ENCODE assay signal across 12 cellular contexts in the genomic region with DNA sequence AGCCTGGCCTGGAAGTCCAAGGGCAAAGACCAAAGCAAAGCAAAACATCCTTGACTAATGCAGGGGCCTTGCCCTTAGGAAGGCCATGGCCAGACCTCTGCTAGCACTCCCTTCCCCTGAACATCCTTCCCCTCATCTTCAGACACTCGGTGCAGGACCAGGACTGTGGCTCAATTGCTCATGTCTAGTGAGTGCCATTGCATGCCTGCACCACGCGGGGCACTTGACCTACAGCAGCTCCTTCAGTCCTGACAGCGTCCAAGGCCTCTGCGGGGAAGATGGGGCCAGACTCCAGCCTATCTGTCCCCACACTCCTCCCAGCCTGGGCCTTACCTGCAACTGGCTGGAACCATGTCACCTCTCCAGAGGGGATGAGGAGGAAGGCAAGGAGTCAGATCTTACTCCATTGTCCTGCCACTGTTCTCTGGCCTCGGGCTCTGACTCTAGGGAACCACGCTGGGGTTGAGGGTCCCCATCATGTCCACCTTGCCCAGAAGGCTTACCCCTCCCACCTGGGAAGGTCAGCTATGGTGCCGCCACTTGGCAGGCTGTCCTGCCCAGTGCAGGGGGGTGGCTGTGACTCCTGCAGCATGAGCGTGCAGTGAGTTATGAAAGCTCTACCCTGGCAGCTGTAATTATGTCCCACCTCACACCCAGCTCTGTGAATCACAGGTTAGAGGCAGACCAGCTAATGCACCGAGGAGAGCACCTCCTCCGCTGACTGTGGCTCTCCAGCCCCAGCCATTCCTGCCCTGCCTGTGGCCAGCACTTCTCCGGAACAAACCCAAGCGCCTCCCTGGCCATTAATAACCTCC. TPM values are rescaled to one million over a fixed set of nuclear protein-coding genes. Genes with fewer than 3 reads are reported as not detected.
DNase-seq lines count a peak whose midpoint lies in the region; ATAC-seq and TF ChIP-seq lines count a peak whose summit lies in the region.
"Had no signal": no experiment of that assay in that cellular context is flagged by ENCODE, and none has a peak within 500 bp of the region (broad histone marks: within the 10 kb centered on the region; RNA-seq: fewer than 3 reads in every experiment).

No MANE protein-coding gene starts in this region.

- H3K36me3 Mint-ChIP-seq in chondrocyte (ENCODE audit: low read depth) (no peaks in the 10 kb centered on the region), nephron progenitor cell (ENCODE audit: low read depth) (no peaks in the 10 kb centered on the region)

- no peaks in the 10 kb centered on the region for H3K4me1 Mint-ChIP-seq in chondrocyte (ENCODE audit: low read depth)
- H3K4me1 Mint-ChIP-seq in nephron progenitor cell, result no peaks in the 10 kb centered on the region

- no peak overlapping the region for H3K4me3 ChIP-seq in Karpas-422 (ENCODE audit: low read length)
- peak overlapping the region in 1 of 2 donors; percentile 5 for H3K4me3 ChIP-seq in neuronal stem cell (ENCODE audit: low read length in 2 of 2)
- H3K4me3 ChIP-seq: ovary had no signal

- H3K9me3 ChIP-seq in Karpas-422 (ENCODE audit: low read length) (no peaks in the 10 kb centered on the region), neuronal stem cell (replicated peaks in 1 of 2; ENCODE audit: control insufficient read depth in 2 of 2, insufficient read depth in 1 of 2, low read depth in 1 of 2, low read length in 2 of 2) (no peaks in the 10 kb centered on the region)
- H3K9me3 ChIP-seq: ovary had no signal

- TF ChIP-seq CTCF in chondrocyte (IDR thresholded peaks at IDR 0.05) (peak; percentile 38), nephron progenitor cell (IDR thresholded peaks at IDR 0.05) (peak; percentile 21)

- H2AFZ ChIP-seq in Karpas-422 (ENCODE audit: low read length) (no peak overlapping the region), neuronal stem cell (ENCODE audit: low read length) (no peak overlapping the region)

- no peaks in the 10 kb centered on the region for H3K79me1 ChIP-seq in neuronal stem cell (ENCODE audit: low read depth, low read length)

- H4K20me1 ChIP-seq in Karpas-422 (ENCODE audit: insufficient read depth, low read depth, low read length), result no peaks in the 10 kb centered on the region

- no peak overlapping the region for H3K4me3 Mint-ChIP-seq in chondrocyte (ENCODE audit: unreplicated experiment)
- H3K4me3 Mint-ChIP-seq in nephron progenitor cell, result no peak overlapping the region
- H3K4me3 Mint-ChIP-seq: effector memory CD8-positive, alpha-beta T cell had no signal

- no peak overlapping the region for H2AK5ac ChIP-seq in neuronal stem cell (ENCODE audit: low read depth, low read length)

- H3K4ac ChIP-seq in neuronal stem cell (ENCODE audit: low read length), result no peak overlapping the region

- H3K27me3 Mint-ChIP-seq in chondrocyte (ENCODE audit: low read depth) (peaks cover 28% of the 10 kb centered on the region), nephron progenitor cell (ENCODE audit: low read depth, poor library complexity) (peaks cover 34% of the 10 kb centered on the region)

- H2BK5ac ChIP-seq in neuronal stem cell (ENCODE audit: low read length), result no peak overlapping the region

- no peaks in the 10 kb centered on the region for H3K4me1 ChIP-seq in Karpas-422 (ENCODE audit: low read length)
- no peaks in the 10 kb centered on the region for H3K4me1 ChIP-seq in neuronal stem cell (ENCODE audit: control insufficient read depth in 2 of 2, insufficient read depth in 1 of 2, low read depth in 1 of 2, low read length in 2 of 2)

- no peak overlapping the region for H3K9ac ChIP-seq in Karpas-422 (ENCODE audit: low read length)
- no peak overlapping the region for H3K9ac ChIP-seq in neuronal stem cell (ENCODE audit: low read depth, low read length, poor library complexity)

- no peak for ATAC-seq in HG02623 (IDR thresholded peaks at IDR 0.05; ENCODE audit: unreplicated experiment)
- ATAC-seq: effector memory CD8-positive, alpha-beta T cell had no signal

- DNase-seq in EH (ENCODE audit: low read depth) (peak; percentile 12), Karpas-422 (peak; percentile 63), chondrocyte (ENCODE audit: low spot score) (no peak), nephron progenitor cell (no peak), NCI-H1105 treated with DMSO at 0.1 percent for 48 hours (lab: John Stamatoyannopoulos, UW) (no peak), NCI-H526 treated with DMSO at 0.1 percent for 48 hours (lab: John Stamatoyannopoulos, UW) (no peak), neuronal stem cell (ENCODE audit: low spot score) (no peak)
- DNase-seq: activated CD4-positive, CD25-positive, alpha-beta regulatory T cell; activated gamma-delta T cell treated with Interleukin-2 at 50 U/mL for 16 hours; effector memory CD8-positive, alpha-beta T cell; ovary had no signal

- WGBS in neuronal stem cell (ENCODE audit: extremely low coverage in 2 of 2, insufficient read length in 2 of 2, insufficient replicate concordance in 1 of 2), 2 donors, result no CpG with 5 or more reads among the region's 13 CpGs

- no peak overlapping the region for H3K27ac ChIP-seq in Karpas-422 (ENCODE audit: low read length)
- no peak overlapping the region for H3K27ac ChIP-seq in neuronal stem cell (replicated peaks; ENCODE audit: low read length)
- H3K27ac ChIP-seq: ovary had no signal

- no peak overlapping the region for H3K18ac ChIP-seq in neuronal stem cell (ENCODE audit: low read length)

- no peak overlapping the region for H4K8ac ChIP-seq in neuronal stem cell (ENCODE audit: low read depth, low read length)

- H2BK120ac ChIP-seq in neuronal stem cell (ENCODE audit: low read depth, low read length), result no peak overlapping the region

- H2BK12ac ChIP-seq in neuronal stem cell (ENCODE audit: low read length), result no peak overlapping the region

- H3K36me3 ChIP-seq in Karpas-422 (ENCODE audit: insufficient read depth, low read length) (no peaks in the 10 kb centered on the region), neuronal stem cell (replicated peaks in 1 of 2; ENCODE audit: control insufficient read depth in 2 of 2, insufficient read depth in 2 of 2, low read length in 2 of 2) (no peaks in the 10 kb centered on the region)
- H3K36me3 ChIP-seq: ovary had no signal

- H2BK15ac ChIP-seq in neuronal stem cell (ENCODE audit: low read length), result no peak overlapping the region

- no peak overlapping the region for H3K27ac Mint-ChIP-seq in chondrocyte (ENCODE audit: unreplicated experiment)
- no peak overlapping the region for H3K27ac Mint-ChIP-seq in nephron progenitor cell
- H3K27ac Mint-ChIP-seq: effector memory CD8-positive, alpha-beta T cell had no signal

- H3K4me2 ChIP-seq in Karpas-422 (ENCODE audit: low read depth, low read length, poor library complexity, severe bottlenecking) (no peak overlapping the region), neuronal stem cell (ENCODE audit: insufficient read depth, low read length, poor library complexity, severe bottlenecking) (no peak overlapping the region)

- no peak overlapping the region for H4K91ac ChIP-seq in neuronal stem cell (ENCODE audit: low read depth, low read length, poor library complexity)

- no peak overlapping the region for H3K23ac ChIP-seq in neuronal stem cell (ENCODE audit: low read depth, low read length, poor library complexity)

- no peaks in the 10 kb centered on the region for H3K9me3 Mint-ChIP-seq in chondrocyte (ENCODE audit: low read depth)
- H3K9me3 Mint-ChIP-seq in nephron progenitor cell, result no peaks in the 10 kb centered on the region
- H3K9me3 Mint-ChIP-seq: effector memory CD8-positive, alpha-beta T cell had no signal

- H3K27me3 ChIP-seq in Karpas-422 (ENCODE audit: low read length) (no peaks in the 10 kb centered on the region), neuronal stem cell (ENCODE audit: control insufficient read depth in 3 of 3, insufficient read depth in 3 of 3, low read depth in 1 of 3, low read length in 3 of 3) (peaks cover 0 to 16% (median 0%) of the 10 kb centered on the region in 3 experiments)
- H3K27me3 ChIP-seq: ovary had no signal

- no peak overlapping the region for H3K14ac ChIP-seq in neuronal stem cell (ENCODE audit: low read length)

- H3K79me2 ChIP-seq in Karpas-422 (ENCODE audit: low read length), result no peaks in the 10 kb centered on the region

- H3K9me2 ChIP-seq in Karpas-422 (replicated peaks; ENCODE audit: insufficient read depth, low read length), result no peaks in the 10 kb centered on the region

RNA-seq across cellular contexts. Expression of gene DRGX, which starts 16.1 kb away (rescaled TPM):
- not detected in 2 replicates for total RNA-seq in Karpas-422 (2014; rRNA removed; shearing (Covaris generic); ENCODE audit: low replicate concordance)
- not detected in 3 replicates for total RNA-seq in chondrocyte
- not detected for polyA plus RNA-seq in neuronal stem cell (2013, experiment 1 of 2)
- not detected for polyA plus RNA-seq in neuronal stem cell (2013, experiment 2 of 2)
- total RNA-seq: ovary had no signal
- polyA plus RNA-seq: ovary had no signal

Comparison
In these comparisons a context has a peak if more than half of its experiments do, and no peak if none do; other contexts are left out.
1. DNase-seq: peak in EH (single experiment) and Karpas-422 (single experiment); none in chondrocyte (single experiment), nephron progenitor cell (single experiment), NCI-H1105 treated with DMSO at 0.1 percent for 48 hours (single experiment), NCI-H526 treated with DMSO at 0.1 percent for 48 hours (single experiment) and neuronal stem cell (single experiment).